In the genomic region with DNA sequence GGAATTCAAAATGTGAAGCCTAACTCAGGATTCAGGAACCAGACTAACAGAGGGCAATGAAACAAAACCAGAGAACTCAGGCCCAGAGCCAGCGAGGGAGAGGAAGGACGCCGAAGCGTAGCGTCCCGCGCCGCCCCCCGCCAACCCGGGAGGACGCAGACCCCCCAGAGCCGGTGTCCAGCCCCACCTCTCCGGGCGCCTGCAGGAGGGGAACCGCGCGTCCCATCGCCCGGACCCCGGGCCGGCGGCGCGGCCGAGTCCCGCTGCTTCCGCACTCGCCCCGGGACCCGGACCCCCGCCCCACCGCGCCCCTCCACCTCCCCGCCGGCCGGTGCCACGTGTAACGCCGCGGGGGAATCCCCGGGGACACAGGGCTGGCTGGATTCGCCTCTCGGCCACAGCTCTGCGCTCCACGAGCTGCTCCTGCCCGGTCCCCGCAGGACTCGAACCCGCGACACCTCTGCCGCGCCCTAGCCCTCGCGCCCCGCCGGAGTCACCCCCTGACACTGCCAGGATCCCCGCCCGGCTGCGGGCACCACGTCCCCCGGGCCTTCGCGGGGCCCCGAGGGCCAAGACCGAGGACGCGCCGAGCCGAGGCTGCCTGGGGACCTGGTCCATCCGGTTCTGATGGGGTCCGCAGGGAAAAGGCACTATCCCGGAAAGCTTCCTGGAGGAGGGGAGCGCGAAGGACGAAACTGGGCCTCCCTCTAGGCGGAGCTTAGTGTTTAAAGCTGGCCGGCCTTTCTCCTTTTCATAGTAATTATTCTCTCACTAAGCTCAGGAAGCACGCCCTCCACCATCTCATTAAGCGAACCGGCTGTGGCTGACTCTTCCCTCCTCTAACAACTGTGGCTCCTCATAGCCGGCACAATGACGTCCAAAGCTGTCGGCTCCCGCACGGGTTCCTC, we compare ENCODE assay signal across 10 cellular contexts. TPM values are rescaled to one million over a fixed set of nuclear protein-coding genes. Genes with fewer than 3 reads are reported as not detected.
DNase-seq lines count a peak whose midpoint lies in the region; ATAC-seq, FAIRE-seq and TF ChIP-seq lines count a peak whose summit lies in the region.
"Had no signal": no experiment of that assay in that cellular context is flagged by ENCODE, and none has a peak within 500 bp of the region (broad histone marks: within the 10 kb centered on the region; RNA-seq: fewer than 3 reads in every experiment).

No MANE protein-coding gene starts in this region.

- FAIRE-seq in kidney (lab: Jason Lieb, UNC), result no peak

- peak; percentile 22 for DNase-seq in EL
- DNase-seq in H7, result peak; percentile 30
- peak; percentile 80 for DNase-seq in kidney
- peak; percentile 23 to 30 for DNase-seq in thyroid gland
- DNase-seq in NCI-H2171 (lab: John Stamatoyannopoulos, UW), result no peak
- DNase-seq in GM19240 (ENCODE audit: insufficient read length, low spot score), result no peak

- WGBS in thyroid gland, 2 donors, result 8 to 9% methylated on average over 24 to 27 of the region's 85 CpGs

- peak overlapping the region; percentile 46 for H3K27ac Mint-ChIP-seq in activated naive CD4-positive, alpha-beta T cell treated with anti-CD3 and anti-CD28 coated beads, Interleukin-2, amount 50 U/mL, for 24 hours

- peaks cover 0 to 3% of the 10 kb centered on the region in 2 donors for H3K9me3 ChIP-seq in kidney (ENCODE audit: control insufficient read depth in 1 of 2, low read length in 2 of 2)
- no peaks in the 10 kb centered on the region for H3K9me3 ChIP-seq in thyroid gland

- H3K4me3 ChIP-seq in H7 (ENCODE audit: insufficient read depth, low read depth, low read length), result no peak overlapping the region
- H3K4me3 ChIP-seq in kidney (ENCODE audit: low read length in 2 of 2), result peak overlapping the region; percentile 42 to 61
- peak overlapping the region; percentile 9 to 46 (median 21) for H3K4me3 ChIP-seq in thyroid gland (replicated peaks in 1 of 3)

- no peaks in the 10 kb centered on the region for H3K4me1 ChIP-seq in kidney (ENCODE audit: control insufficient read depth in 1 of 2, insufficient read depth in 1 of 2, low read depth in 1 of 2, low read length in 2 of 2)
- no peaks in the 10 kb centered on the region for H3K4me1 ChIP-seq in thyroid gland

- H3K27ac ChIP-seq in kidney (ENCODE audit: low read depth in 2 of 2, low read length in 2 of 2) (no peak overlapping the region), thyroid gland (no peak overlapping the region)

- no peaks in the 10 kb centered on the region for H3K27me3 ChIP-seq in H7 (ENCODE audit: control insufficient read depth, insufficient read depth, low read length)
- H3K27me3 ChIP-seq in thyroid gland, result no peaks in the 10 kb centered on the region

- H3K4me3 Mint-ChIP-seq in activated naive CD4-positive, alpha-beta T cell treated with anti-CD3 and anti-CD28 coated beads, Interleukin-2, amount 50 U/mL, for 24 hours, result peak overlapping the region; percentile 81

- H3K36me3 Mint-ChIP-seq in activated naive CD4-positive, alpha-beta T cell treated with anti-CD3 and anti-CD28 coated beads, Interleukin-2, amount 50 U/mL, for 24 hours, result peaks cover 1% of the 10 kb centered on the region

- TF ChIP-seq POLR2A in thyroid gland (IDR thresholded peaks at IDR 0.05), result no peak

- ATAC-seq in GM21381 (IDR thresholded peaks at IDR 0.05; ENCODE audit: unreplicated experiment), result no peak

- peaks cover 20% of the 10 kb centered on the region for H3K4me1 Mint-ChIP-seq in activated naive CD4-positive, alpha-beta T cell treated with anti-CD3 and anti-CD28 coated beads, Interleukin-2, amount 50 U/mL, for 24 hours

- TF ChIP-seq CTCF in kidney (IDR thresholded peaks at IDR 0.05; ENCODE audit: borderline replicate concordance, extremely low read depth, insufficient read depth) (no peak), thyroid gland (IDR thresholded peaks at IDR 0.05) (no peak)

- H3K27me3 Mint-ChIP-seq in activated naive CD4-positive, alpha-beta T cell treated with anti-CD3 and anti-CD28 coated beads, Interleukin-2, amount 50 U/mL, for 24 hours, result peaks cover 38% of the 10 kb centered on the region

- no peaks in the 10 kb centered on the region for H3K9me3 Mint-ChIP-seq in activated naive CD4-positive, alpha-beta T cell treated with anti-CD3 and anti-CD28 coated beads, Interleukin-2, amount 50 U/mL, for 24 hours

- H3K9ac ChIP-seq in kidney (ENCODE audit: low read length in 2 of 2), result peak overlapping the region in 1 of 2 donors; percentile 55

- intact Hi-C loops in kidney (cut with DNase I), result no loop called here
- intact Hi-C loops in thyroid gland (cut with DNase I), result no loop called here

- no peaks in the 10 kb centered on the region for H3K36me3 ChIP-seq in H7 (replicated peaks; ENCODE audit: control insufficient read depth, insufficient read depth, low read length)
- H3K36me3 ChIP-seq in kidney (ENCODE audit: control insufficient read depth in 1 of 2, insufficient read depth in 2 of 2, low read length in 2 of 2), result no peaks in the 10 kb centered on the region
- no peaks in the 10 kb centered on the region for H3K36me3 ChIP-seq in thyroid gland

RNA-seq across cellular contexts. Expression of a gene that starts 40.4 kb away (rescaled TPM):
- 0.22 and 0.31 TPM in 2 replicates for total RNA-seq in H7 (2014; rRNA removed; shearing (Covaris generic))
- total RNA-seq in kidney (2.0 TPM), thyroid gland (1 to 10 TPM in 3 of 4 donors, under 1 TPM in 1; 0.88 to 2.7 (median 1.3) TPM)
- 0.90 TPM for polyA plus RNA-seq in kidney (ENCODE audit: insufficient read depth, low read depth, low replicate concordance)
- total RNA-seq: NCI-H460 had no signal
- polyA plus RNA-seq: neural cell had no signal

Comparison
In these comparisons a context has a peak if more than half of its experiments do, and no peak if none do; other contexts are left out.
1. DNase-seq: peak in EL (single experiment), H7 (single experiment), kidney (single experiment) and thyroid gland (2 of 2); none in NCI-H2171 (single experiment) and GM19240 (single experiment).